Comparison of ENCODE assay signal across 22 cellular contexts in genomic region chr16:64343061-64343819, GRCh38.
"Had no signal": no experiment of that assay in that cellular context is flagged by ENCODE, and none has a peak within 500 bp of the region (broad histone marks: within the 10 kb centered on the region; RNA-seq: fewer than 3 reads in every experiment).

No MANE protein-coding gene starts in this region.

- H3K4me3 ChIP-seq: MG63, SJCRH30 had no signal

- H3K9me3 ChIP-seq: MG63, SJCRH30 had no signal

- H3K27ac ChIP-seq: RWPE1, SJCRH30 had no signal

- H3K36me3 ChIP-seq: MG63, SJCRH30 had no signal

- ATAC-seq: HepG2, Panc1, PC-3, Right ventricle myocardium inferior, SK-N-SH treated with all-trans-retinoic acid at 6 μM for 48 hours had no signal

- H3K27me3 ChIP-seq: MG63, SJCRH30 had no signal

- DNase-seq: IMR-90; Karpas-422; KG1; MG63; NCI-H1092 treated with DMSO at 0.1 percent for 48 hours; NCI-H1436; NCI-H187; NCI-H2029; NCI-H2081 treated with DMSO at 0.1 percent for 48 hours; NCI-H2227 treated with DMSO at 0.1 percent for 48 hours; NCI-H526 treated with DMSO at 0.1 percent for 48 hours; NCI-H748 treated with DMSO at 0.1 percent for 48 hours; NK-92 treated with Interleukin-12 subunit alpha and Interleukin-12 subunit beta, amount 100 ng/mL, for 24 hours; PC-3; SHP77 treated with DMSO at 0.1 percent for 48 hours; SJCRH30; T-helper 1 cell had no signal
